1 cellular context compared by ENCODE assay signal in genomic region chr14:37246427-37246829, GRCh38.
TF ChIP-seq lines count a peak whose summit lies in the region.

No MANE protein-coding gene starts in this region.

TF ChIP-seq in HepG2, 621 proteins besides CTCF, POLR2A, EP300 and RAD21 (continued from another document and continues in another):
- TF ChIP-seq HMGXB4 (CRISPR knock-in tag; IDR thresholded peaks at IDR 0.05; ENCODE audit: borderline replicate concordance in 1 of 2, low read depth in 1 of 2), result peak; percentile 51 to 71; a peak in 2 of 4 replicates
- peak; percentile 63; the same call in 1 of the 2 replicates for TF ChIP-seq MIXL1 (CRISPR knock-in tag; IDR thresholded peaks at IDR 0.05)
- TF ChIP-seq NCOA1 (CRISPR knock-in tag; IDR thresholded peaks at IDR 0.05), result no peak
- TF ChIP-seq TEAD3 (CRISPR knock-in tag; optimal IDR thresholded peaks at IDR 0.05; ENCODE audit: borderline replicate concordance), result peak; percentile 63
- no peak for TF ChIP-seq ZNF775 (CRISPR knock-in tag; IDR thresholded peaks at IDR 0.05; ENCODE audit: borderline replicate concordance)
- 0 out of 2 replicates have a peak, but pooled peaks have one; percentile 10 for TF ChIP-seq NCOR1 (IDR thresholded peaks at IDR 0.05; ENCODE audit: borderline replicate concordance, low read length)
- TF ChIP-seq ZKSCAN8 (CRISPR knock-in tag; IDR thresholded peaks at IDR 0.05; ENCODE audit: borderline replicate concordance), result peak; percentile 74; the same call in 1 of the 2 replicates
- 0 out of 2 replicates have a peak, but pooled peaks have one; percentile 38 for TF ChIP-seq MIER3 (CRISPR knock-in tag; IDR thresholded peaks at IDR 0.05; ENCODE audit: borderline replicate concordance)
- TF ChIP-seq ZNF441 (CRISPR knock-in tag; IDR thresholded peaks at IDR 0.05; ENCODE audit: borderline replicate concordance), result no peak
- TF ChIP-seq CEBPG (CRISPR knock-in tag; IDR thresholded peaks at IDR 0.05), result peak; percentile 67; the same call in 1 of the 2 replicates
- no peak for TF ChIP-seq ZNF180 (CRISPR knock-in tag; IDR thresholded peaks at IDR 0.05; ENCODE audit: borderline replicate concordance, low read depth)
- peak; percentile 51; the same call in 1 of the 2 replicates for TF ChIP-seq FOXJ3 (CRISPR knock-in tag; IDR thresholded peaks at IDR 0.05; ENCODE audit: borderline replicate concordance)
- no peak for TF ChIP-seq ZNF343 (CRISPR knock-in tag; IDR thresholded peaks at IDR 0.05)
- TF ChIP-seq KAT8 (CRISPR knock-in tag; IDR thresholded peaks at IDR 0.05), result peak; percentile 44; the same call in 1 of the 2 replicates
- TF ChIP-seq MAZ (IDR thresholded peaks at IDR 0.05; ENCODE audit: borderline replicate concordance, low read depth, low read length), result no peak
- TF ChIP-seq MAZ (CRISPR knock-in tag; IDR thresholded peaks at IDR 0.05; ENCODE audit: low read depth), result no peak
- TF ChIP-seq ASH2L (IDR thresholded peaks at IDR 0.05; ENCODE audit: insufficient read length, low read depth, low read length), result peak; percentile 52
- no peak for TF ChIP-seq ZNF644 (CRISPR knock-in tag; IDR thresholded peaks at IDR 0.05; ENCODE audit: low read depth)
- TF ChIP-seq SATB2 (CRISPR knock-in tag; IDR thresholded peaks at IDR 0.05), result 0 out of 2 replicates have a peak, but pooled peaks have one; percentile 50
- TF ChIP-seq GATA4 (IDR thresholded peaks at IDR 0.05; ENCODE audit: borderline replicate concordance, low read depth), result no peak
- peak; percentile 25; the same call in 1 of the 2 replicates for TF ChIP-seq KAT7 (CRISPR knock-in tag; IDR thresholded peaks at IDR 0.05; ENCODE audit: borderline replicate concordance)
- peak; percentile 53; the same call in 1 of the 2 replicates for TF ChIP-seq HOMEZ (CRISPR knock-in tag; IDR thresholded peaks at IDR 0.05; ENCODE audit: low read depth)
- TF ChIP-seq SALL1 (CRISPR knock-in tag; IDR thresholded peaks at IDR 0.05), result no peak
- TF ChIP-seq RXRB (CRISPR knock-in tag; IDR thresholded peaks at IDR 0.05; ENCODE audit: borderline replicate concordance), result peak; percentile 53; the same call in 1 of the 2 replicates
- TF ChIP-seq ISL2 (CRISPR knock-in tag; IDR thresholded peaks at IDR 0.05), result peak; percentile 32; the same call in 1 of the 2 replicates
- no peak for TF ChIP-seq KDM4B (CRISPR knock-in tag; IDR thresholded peaks at IDR 0.05)
- no peak for TF ChIP-seq RARG (CRISPR knock-in tag; IDR thresholded peaks at IDR 0.05; ENCODE audit: low read depth)
- TF ChIP-seq ZNF335 (CRISPR knock-in tag; IDR thresholded peaks at IDR 0.05), result peak; percentile 73; the same call in 1 of the 2 replicates
- no peak for TF ChIP-seq ZBTB10 (CRISPR knock-in tag; IDR thresholded peaks at IDR 0.05; ENCODE audit: borderline replicate concordance)
- no peak for TF ChIP-seq NRL (CRISPR knock-in tag; IDR thresholded peaks at IDR 0.05; ENCODE audit: borderline replicate concordance)
- TF ChIP-seq TP53 (CRISPR knock-in tag; conservative IDR thresholded peaks at IDR 0.05), result no peak
- TF ChIP-seq DNMT3B (CRISPR knock-in tag; conservative IDR thresholded peaks at IDR 0.05), result no peak
- peak; percentile 41 for TF ChIP-seq FOXA3 (CRISPR knock-in tag; IDR thresholded peaks at IDR 0.05)
- TF ChIP-seq SMAD3 (CRISPR knock-in tag; IDR thresholded peaks at IDR 0.05), result peak; percentile 80; the same call in 1 of the 2 replicates
- TF ChIP-seq ZGPAT (CRISPR knock-in tag; IDR thresholded peaks at IDR 0.05), result 0 out of 2 replicates have a peak, but pooled peaks have one; percentile 33
- 0 out of 2 replicates have a peak, but pooled peaks have one; percentile 3 for TF ChIP-seq RARA (CRISPR knock-in tag; IDR thresholded peaks at IDR 0.05)
- peak; percentile 98 for TF ChIP-seq SMC3 (IDR thresholded peaks at IDR 0.05; ENCODE audit: low read length)
- TF ChIP-seq SIN3B (IDR thresholded peaks at IDR 0.05; ENCODE audit: low read length), result peak; percentile 64; the same call in 1 of the 2 replicates
- no peak for TF ChIP-seq ZBTB43 (CRISPR knock-in tag; conservative IDR thresholded peaks at IDR 0.05)
- TF ChIP-seq HOXA5 (CRISPR knock-in tag; IDR thresholded peaks at IDR 0.05), result 0 out of 2 replicates have a peak, but pooled peaks have one; percentile 60
- TF ChIP-seq SNRNP70 (IDR thresholded peaks at IDR 0.05; ENCODE audit: low read depth, low read length), result no peak
- 0 out of 2 replicates have a peak, but pooled peaks have one; percentile 62 for TF ChIP-seq KMT2B (CRISPR knock-in tag; IDR thresholded peaks at IDR 0.05)
- TF ChIP-seq ZNF354B (CRISPR knock-in tag; IDR thresholded peaks at IDR 0.05), result no peak
- TF ChIP-seq BCL6 (CRISPR knock-in tag; IDR thresholded peaks at IDR 0.05), result peak; percentile 28
- TF ChIP-seq POGK (CRISPR knock-in tag; conservative IDR thresholded peaks at IDR 0.05), result 0 out of 2 replicates have a peak, but pooled peaks have one; percentile 30
- no peak for TF ChIP-seq ZNF367 (CRISPR knock-in tag; IDR thresholded peaks at IDR 0.05; ENCODE audit: borderline replicate concordance)
- TF ChIP-seq GATAD2A (CRISPR knock-in tag; IDR thresholded peaks at IDR 0.05), result peak; percentile 73
- TF ChIP-seq SMAD9 (CRISPR knock-in tag; IDR thresholded peaks at IDR 0.05), result no peak
- no peak for TF ChIP-seq HCFC1 (IDR thresholded peaks at IDR 0.05; ENCODE audit: low read depth, low read length)
- no peak for TF ChIP-seq TRAFD1 (CRISPR knock-in tag; IDR thresholded peaks at IDR 0.05; ENCODE audit: borderline replicate concordance)
- TF ChIP-seq KLF9 (CRISPR knock-in tag; IDR thresholded peaks at IDR 0.05; ENCODE audit: low read depth), result no peak
- TF ChIP-seq KLF15 (CRISPR knock-in tag; IDR thresholded peaks at IDR 0.05; ENCODE audit: borderline replicate concordance), result no peak
- TF ChIP-seq NCOA2 (CRISPR knock-in tag; IDR thresholded peaks at IDR 0.05), result 0 out of 2 replicates have a peak, but pooled peaks have one; percentile 35
- no peak for TF ChIP-seq ZNF136 (CRISPR knock-in tag; IDR thresholded peaks at IDR 0.05; ENCODE audit: low read depth)
- TF ChIP-seq BRD4 (CRISPR knock-in tag; IDR thresholded peaks at IDR 0.05), result no peak
- TF ChIP-seq SALL2 (CRISPR knock-in tag; IDR thresholded peaks at IDR 0.05), result no peak
- 0 out of 2 replicates have a peak, but pooled peaks have one; percentile 20 for TF ChIP-seq IRF2 (CRISPR knock-in tag; IDR thresholded peaks at IDR 0.05)
- peak; percentile 39; the same call in 1 of the 2 replicates for TF ChIP-seq ARID3A (IDR thresholded peaks at IDR 0.05; ENCODE audit: low read depth, low read length)
- TF ChIP-seq NFKB2 (CRISPR knock-in tag; IDR thresholded peaks at IDR 0.05; ENCODE audit: borderline replicate concordance), result no peak
